Comparison of ENCODE assay signal across 8 cellular contexts in genomic region chr6:30884521-30885480, GRCh38. TPM values are rescaled to one million over a fixed set of nuclear protein-coding genes. Genes with fewer than 3 reads are reported as not detected.
DNase-seq lines count a peak whose midpoint lies in the region; ATAC-seq and TF ChIP-seq lines count a peak whose summit lies in the region.

No MANE protein-coding gene starts in this region.

- peak overlapping the region; percentile 91 for H3K4me2 ChIP-seq in PC-3 (ENCODE audit: low read length)
- peak overlapping the region; percentile 95 for H3K4me2 ChIP-seq in hepatocyte

- peaks cover 64% of the 10 kb centered on the region for H3K79me2 ChIP-seq in PC-3 (ENCODE audit: low read length)
- peaks cover 51% of the 10 kb centered on the region for H3K79me2 ChIP-seq in hepatocyte

- TF ChIP-seq POLR2A in prostate gland (IDR thresholded peaks at IDR 0.05): peak; percentile 41

- no peaks in the 10 kb centered on the region for H3K9me2 ChIP-seq in PC-3 (replicated peaks; ENCODE audit: low read length)
- H3K9me2 ChIP-seq in hepatocyte (replicated peaks; ENCODE audit: insufficient read depth): no peaks in the 10 kb centered on the region

- peak overlapping the region; percentile 92 for H3K9ac ChIP-seq in PC-3 (ENCODE audit: low read length)

- ATAC-seq in PC-3 (peak; percentile 9), GM21526 (IDR thresholded peaks at IDR 0.05; ENCODE audit: low FRiP score, unreplicated experiment) (no peak)

- POLR2A ChIA-PET in PC-3 (lab: Charles Lee; ENCODE audit: unreplicated experiment): interaction anchor here (0.5 to 0.9 kb wide), 6 partner anchors 37 to 1729 kb away, joined by 3 to 8 read pairs (median 5); no protein-coding TSS in a partner anchor

- H3K27me3 ChIP-seq in PC-3 (ENCODE audit: low read length) (no peaks in the 10 kb centered on the region), hepatocyte (no peaks in the 10 kb centered on the region), prostate gland (replicated peaks; ENCODE audit: insufficient read depth) (no peaks in the 10 kb centered on the region)

- H3K27ac ChIP-seq in PC-3 (ENCODE audit: low read length) (peak overlapping the region; percentile 93), angular gyrus (ENCODE audit: low read depth, low read length) (peak overlapping the region; percentile 98), hepatocyte (peak overlapping the region; percentile 100), prostate gland (peak overlapping the region; percentile 93 to 96)

- TF ChIP-seq CTCF in PC-3 (conservative IDR thresholded peaks at IDR 0.05; ENCODE audit: low read depth, low read length): no peak
- TF ChIP-seq CTCF in hepatocyte (IDR thresholded peaks at IDR 0.05; ENCODE audit: poor library complexity): no peak
- no peak for TF ChIP-seq CTCF in prostate gland (IDR thresholded peaks at IDR 0.05)

- H2AFZ ChIP-seq in PC-3 (ENCODE audit: low read length) (0 out of 2 replicates have a peak overlapping the region, but pooled peaks have one; percentile 33), hepatocyte (peak overlapping the region; percentile 7)

- H3K36me3 ChIP-seq in PC-3 (ENCODE audit: low read depth, low read length) (peaks cover 9% of the 10 kb centered on the region; the same call in 1 of the 2 replicates), hepatocyte (replicated peaks; ENCODE audit: insufficient read depth, low read depth) (no peaks in the 10 kb centered on the region), prostate gland (no peaks in the 10 kb centered on the region)

- intact Hi-C loops in PC-3 (cut with micrococcal nuclease) (loop anchor here (1.0 kb wide), 1 partner anchor 30 kb away; the partner anchor contains the start of gene VARS2), prostate gland (cut with DNase I) (loop anchor here (5.0 kb wide), 1 partner anchor 208 kb away; no protein-coding TSS in a partner anchor)

- H3K4me1 ChIP-seq in PC-3 (ENCODE audit: insufficient read depth, low read length) (peaks cover 58% of the 10 kb centered on the region), hepatocyte (ENCODE audit: insufficient read depth) (peaks cover 51% of the 10 kb centered on the region), prostate gland (replicated peaks) (peaks cover 15% of the 10 kb centered on the region)

- CTCF ChIA-PET in PC-3 (lab: Charles Lee): interaction anchor here (1.1 to 1.3 kb wide), 3 partner anchors 29 to 186 kb away, joined by 3 to 5 read pairs (median 3); partner anchors contain the start of gene VARS2

- TSS peak; percentile 42 for BruUV-seq in PC-3 (replicated peaks; lab: Mats Ljungman, UMichigan)

- peak overlapping the region; percentile 70 for H3K4me3 ChIP-seq in PC-3 (ENCODE audit: low read length)
- H3K4me3 ChIP-seq in hepatocyte: peak overlapping the region; percentile 91
- peak overlapping the region; percentile 57 to 70 for H3K4me3 ChIP-seq in prostate gland

- H4K20me1 ChIP-seq in PC-3 (ENCODE audit: low read length) (peaks cover 19% of the 10 kb centered on the region), hepatocyte (ENCODE audit: insufficient read depth, poor library complexity, severe bottlenecking) (peaks cover 28% of the 10 kb centered on the region)

- DNase-seq in activated gamma-delta T cell treated with Interleukin-2 at 50 U/mL for 16 hours: peak; percentile 22
- DNase-seq in activated gamma-delta T cell (lab: John Stamatoyannopoulos, UW): no peak
- DNase-seq in PC-3: peak; percentile 54
- DNase-seq in hepatocyte (ENCODE audit: low spot score): peak; percentile 70
- DNase-seq in prostate gland (ENCODE audit: low spot score): no peak
- no peak for DNase-seq in AML-193 (lab: John Stamatoyannopoulos, UW)

- WGBS in hepatocyte (ENCODE audit: low lambda C conversion rate, missing lambda C conversion rate): 5% methylated on average over 33 of the region's 59 CpGs
- 4% methylated on average over 36 of the region's 59 CpGs for WGBS in prostate gland

- no peaks in the 10 kb centered on the region for H3F3A ChIP-seq in PC-3 (ENCODE audit: low read length, unreplicated experiment)

- H3K9me3 ChIP-seq in PC-3 (ENCODE audit: low read length): no peaks in the 10 kb centered on the region
- H3K9me3 ChIP-seq in hepatocyte (ENCODE audit: low read depth): no peaks in the 10 kb centered on the region
- H3K9me3 ChIP-seq in prostate gland: no peaks in the 10 kb centered on the region

RNA-seq across cellular contexts. Expression of gene DDR1, which starts 0.5 kb away (rescaled TPM):
- 108 and 144 TPM in 2 replicates for total RNA-seq in PC-3 (2014; rRNA removed)
- total RNA-seq in hepatocyte: 67.4 and 94.4 TPM in 2 replicates
- 94.4 and 104 TPM in 2 replicates for polyA plus RNA-seq in hepatocyte
- total RNA-seq in prostate gland: 100 to 1,000 TPM; 178 to 182 TPM

RNA-seq across cellular contexts. Expression of gene GTF2H4, which starts 23.2 kb away (rescaled TPM):
- total RNA-seq in PC-3 (2014; rRNA removed): 21.7 and 28.7 TPM in 2 replicates
- 15.2 and 26.0 TPM in 2 replicates for total RNA-seq in hepatocyte
- 13.6 and 14.0 TPM in 2 replicates for polyA plus RNA-seq in hepatocyte
- total RNA-seq in prostate gland: 10 to 100 TPM; 19.0 to 26.2 TPM

RNA-seq across cellular contexts. Expression of gene VARS2, which starts 29.2 kb away (rescaled TPM):
- total RNA-seq in PC-3 (2014; rRNA removed) (66.5 and 87.8 TPM in 2 replicates), hepatocyte (23.1 and 36.9 TPM in 2 replicates), prostate gland (10 to 100 TPM; 15.8 to 27.0 TPM)
- polyA plus RNA-seq in hepatocyte: 20.8 and 21.6 TPM in 2 replicates

RNA-seq across cellular contexts. Expression of gene SFTA2, which starts 47.2 kb away (rescaled TPM):
- total RNA-seq in PC-3 (2014; rRNA removed) (not detected in 2 replicates), hepatocyte (1.1 TPM in 1 of 2 replicates, not detected in the other), prostate gland (not detected)
- 8.8 and 9.5 TPM in 2 replicates for polyA plus RNA-seq in hepatocyte

RNA-seq across cellular contexts. Expression of gene MUCL3, which starts 56.0 kb away (rescaled TPM):
- total RNA-seq in PC-3 (2014; rRNA removed): 0.04 TPM in 1 of 2 replicates, not detected in the other
- 0.04 and 0.13 TPM in 2 replicates for total RNA-seq in hepatocyte
- 0.11 and 0.34 TPM in 2 replicates for polyA plus RNA-seq in hepatocyte
- not detected for total RNA-seq in prostate gland

Comparison
In these comparisons a context has a peak if more than half of its experiments do, and no peak if none do; other contexts are left out.
1. DNase-seq: peak in activated gamma-delta T cell treated with Interleukin-2 at 50 U/mL for 16 hours (single experiment), PC-3 (single experiment) and hepatocyte (single experiment); none in activated gamma-delta T cell (single experiment), prostate gland (single experiment) and AML-193 (0 of 2).
2. Peak in every context shown above with its lines, with median percentiles within 50 percentile points of each other: H3K27ac ChIP-seq and H3K4me3 ChIP-seq.